7 cellular contexts compared by ENCODE assay signal in genomic region chrX:1391707-1392375, GRCh38. TPM values are rescaled to one million over a fixed set of nuclear protein-coding genes. Genes with fewer than 3 reads are reported as not detected.
DNase-seq lines count a peak whose midpoint lies in the region; ATAC-seq, FAIRE-seq and TF ChIP-seq lines count a peak whose summit lies in the region.

TSS of gene SLC25A6 (minus strand) at chrX:1392113. CDS start at chrX:1392009, 104 bp downstream.

- H3K4me1 Mint-ChIP-seq in T-helper 17 cell, result peaks cover 47% of the 10 kb centered on the region

- no peaks in the 10 kb centered on the region for H3K27me3 Mint-ChIP-seq in T-helper 17 cell

- H3K9me3 ChIP-seq in T-helper 17 cell (ENCODE audit: control insufficient read depth, low read length, poor library complexity, severe bottlenecking) (no peaks in the 10 kb centered on the region), kidney (ENCODE audit: control insufficient read depth in 1 of 2, low read length in 2 of 2) (no peaks in the 10 kb centered on the region)

- peak within 1 kb of the TSS; percentile 97 to 98 for H3K9ac ChIP-seq in kidney (ENCODE audit: low read length in 2 of 2)

- H3K4me3 ChIP-seq in cardiac fibroblast (replicated peaks in 1 of 2; ENCODE audit: low read depth in 2 of 2, low read length in 2 of 2), result peak within 1 kb of the TSS; percentile 97 to 100
- peak within 1 kb of the TSS; percentile 99 to 100 for H3K4me3 ChIP-seq in kidney (ENCODE audit: low read length in 2 of 2)

- peak within 1 kb of the TSS; percentile 98 to 100 for H3K27ac ChIP-seq in kidney (ENCODE audit: low read depth in 2 of 2, low read length in 2 of 2)

- H3K27ac Mint-ChIP-seq in T-helper 17 cell, result peak within 1 kb of the TSS; percentile 94

- peak; percentile 93 for ATAC-seq in GM18868 (IDR thresholded peaks at IDR 0.05; ENCODE audit: unreplicated experiment)
- ATAC-seq in HG03097 (IDR thresholded peaks at IDR 0.05; ENCODE audit: low FRiP score, unreplicated experiment), result peak; percentile 94
- peak; percentile 97 for ATAC-seq in T-helper 17 cell

- no peak for TF ChIP-seq CTCF in cardiac fibroblast (IDR thresholded peaks at IDR 0.05; ENCODE audit: low read depth, low read length)
- TF ChIP-seq CTCF in kidney (IDR thresholded peaks at IDR 0.05; ENCODE audit: borderline replicate concordance, extremely low read depth, insufficient read depth), result no peak

- peaks cover 5% of the 10 kb centered on the region for H3K36me3 Mint-ChIP-seq in T-helper 17 cell (ENCODE audit: low read depth)

- H3K4me1 ChIP-seq in kidney (ENCODE audit: control insufficient read depth in 1 of 2, insufficient read depth in 1 of 2, low read depth in 1 of 2, low read length in 2 of 2), result peaks cover 8 to 21% of the 10 kb centered on the region in 2 donors

- intact Hi-C loops in kidney (cut with DNase I), result loop anchor here (10.0 kb wide), 1 partner anchor 53 kb away; no protein-coding TSS in a partner anchor

- FAIRE-seq in kidney (lab: Jason Lieb, UNC), result no peak

- peaks cover 27 to 38% of the 10 kb centered on the region in 2 donors for H3K36me3 ChIP-seq in kidney (ENCODE audit: control insufficient read depth in 1 of 2, insufficient read depth in 2 of 2, low read length in 2 of 2)

- peak within 1 kb of the TSS; percentile 92 for H3K4me3 Mint-ChIP-seq in T-helper 17 cell

- DNase-seq in T-helper 17 cell (peak; percentile 99 to 100 (median 100)), cardiac fibroblast (ENCODE audit: low read depth in 2 of 2) (peak; percentile 98 to 99), kidney (peak; percentile 100), DMS153 treated with DMSO at 0.1 percent for 48 hours (lab: John Stamatoyannopoulos, UW; ENCODE audit: unreplicated experiment) (no peak)
- peak; percentile 98 to 99 (median 99) for DNase-seq in stimulated activated CD4-positive, alpha-beta T cell treated with anti-CD3 and anti-CD28 coated beads, Interleukin-1b, Interleukin-23, amount 100 ng/mL, for 24 hours (ENCODE audit: low read depth in 4 of 4, low spot score in 1 of 4)

RNA-seq across cellular contexts. Expression of gene SLC25A6, which starts in this region (rescaled TPM):
- total RNA-seq in T-helper 17 cell (100 to 1,000 TPM; 314 to 329 TPM), kidney (357 TPM)
- polyA plus RNA-seq in kidney (ENCODE audit: insufficient read depth, low read depth, low replicate concordance), result 654 TPM
